17 cellular contexts compared by ENCODE assay signal in genomic region chr10:58275908-58276307, GRCh38. TPM values are rescaled to one million over a fixed set of nuclear protein-coding genes. Genes with fewer than 3 reads are reported as not detected.
DNase-seq lines count a peak whose midpoint lies in the region; ATAC-seq, FAIRE-seq and TF ChIP-seq lines count a peak whose summit lies in the region.
"Had no signal": no experiment of that assay in that cellular context is flagged by ENCODE, and none has a peak within 500 bp of the region (broad histone marks: within the 10 kb centered on the region; RNA-seq: fewer than 3 reads in every experiment).

No MANE protein-coding gene starts in this region.

- intact Hi-C loops in prostate gland (cut with DNase I) = no loop called here

- ATAC-seq in GM19452 (IDR thresholded peaks at IDR 0.05; ENCODE audit: unreplicated experiment) (no peak), GM19397 (IDR thresholded peaks at IDR 0.05; ENCODE audit: unreplicated experiment) (no peak)
- ATAC-seq: activated T-cell treated with anti-CD3 and anti-CD28 coated beads, Interleukin-2, amount 50 U/mL, for 4 hours had no signal

- peaks cover 37% of the 10 kb centered on the region for H3K79me2 ChIP-seq in osteoblast (ENCODE audit: insufficient read depth, low read length)

- H2AFZ ChIP-seq in osteoblast (ENCODE audit: low read length) = no peak overlapping the region

- DNase-seq in H54 (ENCODE audit: insufficient read length, low spot score) = no peak
- DNase-seq in astrocyte of the cerebellum (ENCODE audit: low read depth) = peak; percentile 66
- DNase-seq in glomerular visceral epithelial cell (ENCODE audit: extremely low spot score) = peak; percentile 20
- DNase-seq in osteoblast (ENCODE audit: insufficient read length, low spot score, missing footprints) = no peak
- DNase-seq in prostate gland (ENCODE audit: low spot score) = no peak
- DNase-seq in GM10266 (ENCODE audit: extremely low spot score) = no peak
- DNase-seq: activated naive CD8-positive, alpha-beta T cell treated with anti-CD3 and anti-CD28 coated beads, Interleukin-2, amount 10 ng/mL, durations not matched to agents 7 days and 5 days; activated T-cell treated with anti-CD3 and anti-CD28 coated beads, Interleukin-2, amount 50 U/mL, for 4 hours; cerebellar nuclear complex; DMS 273 treated with DMSO at 0.1 percent for 48 hours; head of caudate nucleus; NCI-H1694 treated with DMSO at 0.1 percent for 48 hours; substantia nigra had no signal

- in situ Hi-C loops in astrocyte of the cerebellum (cut with HindIII; ENCODE audit: low sequenced_read_pairs) = no loop called here

- peak; percentile 73 for FAIRE-seq in H54 (lab: Jason Lieb, UNC)
- FAIRE-seq: keratinocyte had no signal

- peak overlapping the region; percentile 19 for H3K27ac ChIP-seq in osteoblast (ENCODE audit: low read depth, low read length)
- no peak overlapping the region for H3K27ac ChIP-seq in prostate gland
- H3K27ac ChIP-seq: SK-N-MC had no signal

- H3K4me1 ChIP-seq in osteoblast (ENCODE audit: insufficient read depth, low read length) (peaks cover 26% of the 10 kb centered on the region), prostate gland (replicated peaks) (no peaks in the 10 kb centered on the region)

- H3K4me3 ChIP-seq in astrocyte of the cerebellum (ENCODE audit: low read depth, low read length) (no peak overlapping the region), osteoblast (ENCODE audit: insufficient read depth, low read length) (no peak overlapping the region), prostate gland (no peak overlapping the region)
- H3K4me3 ChIP-seq: SK-N-MC had no signal

- TF ChIP-seq POLR2A in H54 (IDR thresholded peaks at IDR 0.05; ENCODE audit: low read depth, low read length) (no peak), prostate gland (IDR thresholded peaks at IDR 0.05) (no peak)

- H3K9me3 ChIP-seq in osteoblast (ENCODE audit: low read depth, low read length) (no peaks in the 10 kb centered on the region), prostate gland (no peaks in the 10 kb centered on the region)

- peak overlapping the region; percentile 40 for H3K4me2 ChIP-seq in osteoblast (ENCODE audit: insufficient read depth, low read length)

- H3K27me3 ChIP-seq in osteoblast (ENCODE audit: insufficient read depth, low read length) (no peaks in the 10 kb centered on the region), prostate gland (replicated peaks; ENCODE audit: insufficient read depth) (no peaks in the 10 kb centered on the region)

- H3K36me3 ChIP-seq in osteoblast (ENCODE audit: insufficient read depth, low read length) (peaks cover 7% of the 10 kb centered on the region), prostate gland (no peaks in the 10 kb centered on the region)

- TF ChIP-seq CTCF in astrocyte of the cerebellum (IDR thresholded peaks at IDR 0.05; ENCODE audit: low read depth, low read length, missing control alignments) = no peak
- no peak for TF ChIP-seq CTCF in osteoblast (IDR thresholded peaks at IDR 0.05; ENCODE audit: extremely low read depth, low read depth, low read length)
- no peak for TF ChIP-seq CTCF in prostate gland (IDR thresholded peaks at IDR 0.05)
- TF ChIP-seq CTCF in GM10266 (IDR thresholded peaks at IDR 0.05; ENCODE audit: control insufficient read depth, insufficient read depth, low read depth, missing control alignments) = no peak

- H4K20me1 ChIP-seq in osteoblast (ENCODE audit: insufficient read depth, low read length) = no peaks in the 10 kb centered on the region

RNA-seq across cellular contexts. Expression of gene CISD1, which starts 6.9 kb away (rescaled TPM):
- total RNA-seq in osteoblast (31.5 and 34.2 TPM in 2 replicates), prostate gland (10 to 100 TPM; 10.3 to 16.9 TPM)

RNA-seq across cellular contexts. Expression of gene IPMK, which starts 8.2 kb away (rescaled TPM):
- 10.9 TPM in 2 replicates for total RNA-seq in osteoblast
- total RNA-seq in prostate gland = 1 to 10 TPM; 2.6 to 5.5 TPM

RNA-seq across cellular contexts. Expression of gene UBE2D1, which starts 58.9 kb away (rescaled TPM):
- total RNA-seq in osteoblast (20.3 and 22.4 TPM in 2 replicates), prostate gland (10 to 100 TPM in 1 of 2 donors, 1 to 10 TPM in 1; 9.8 to 11.4 TPM)

Comparison
In these comparisons a context has a peak if more than half of its experiments do, and no peak if none do; other contexts are left out.
1. DNase-seq: peak in astrocyte of the cerebellum (single experiment) and glomerular visceral epithelial cell (single experiment); none in H54 (single experiment), osteoblast (single experiment), prostate gland (single experiment) and GM10266 (single experiment).